ENCODE assay signal across 8 cellular contexts in genomic region chr11:64743591-64744543, GRCh38. TPM values are rescaled to one million over a fixed set of nuclear protein-coding genes. Genes with fewer than 3 reads are reported as not detected.
DNase-seq lines count a peak whose midpoint lies in the region; ATAC-seq and TF ChIP-seq lines count a peak whose summit lies in the region.

RASGRP2 (minus strand) TSS chr11:64744142; CDS start chr11:64742866, 1,276 bp downstream.

- ATAC-seq in Panc1: peak; percentile 64

- H2AFZ ChIP-seq in osteoblast (ENCODE audit: low read length): no peak within 1 kb of the TSS

- WGBS in thymus: under 1% methylated on average over 57 of the region's 57 CpGs

- in situ Hi-C loops in Panc1 (cut with HindIII; ENCODE audit: low pct_unique_long_range_greater_than_20kb, low sequenced_read_pairs): no loop called here

- POLR2A ChIA-PET in Panc1 (lab: Charles Lee): no interaction called here

- TF ChIP-seq CTCF in Panc1 (IDR thresholded peaks at IDR 0.05) (peak; percentile 84), osteoblast (IDR thresholded peaks at IDR 0.05; ENCODE audit: extremely low read depth, low read depth, low read length) (peak; percentile 49)

- no TSS peak for BruUV-seq in Panc1 (replicated peaks; lab: Mats Ljungman, UMichigan)

- no peaks in the 10 kb centered on the region; the same call in 1 of the 2 replicates for H3K36me3 ChIP-seq in Panc1 (ENCODE audit: control insufficient read depth, insufficient read depth, low read length)
- no peaks in the 10 kb centered on the region for H3K36me3 ChIP-seq in osteoblast (ENCODE audit: insufficient read depth, low read length)
- H3K36me3 ChIP-seq in thymus (ENCODE audit: control insufficient read depth, insufficient read depth): peaks cover 10% of the 10 kb centered on the region

- intact Hi-C loops in Panc1 (cut with micrococcal nuclease; ENCODE audit: unreplicated experiment): no loop called here

- H3K4me2 ChIP-seq in osteoblast (ENCODE audit: insufficient read depth, low read length): peak within 1 kb of the TSS; percentile 89

- H3K79me2 ChIP-seq in osteoblast (ENCODE audit: insufficient read depth, low read length): no peaks in the 10 kb centered on the region

- peak; percentile 12 for DNase-seq in NCI-H1694 treated with DMSO at 0.1 percent for 48 hours (lab: John Stamatoyannopoulos, UW)
- DNase-seq in NCI-H1694 (lab: John Stamatoyannopoulos, UW): no peak
- DNase-seq in Panc1 (ENCODE audit: low read depth, low spot score): no peak
- DNase-seq in activated effector memory CD4-positive, alpha-beta T cell treated with anti-CD3 and anti-CD28 coated beads, Interleukin-2, amount 50 U/mL, for 16 hours: peak; percentile 93
- DNase-seq in germinal center (ENCODE audit: low spot score): peak; percentile 67
- DNase-seq in osteoblast (ENCODE audit: insufficient read length, low spot score, missing footprints): peak; percentile 95
- DNase-seq in cortex of kidney (lab: John Stamatoyannopoulos, UW): no peak

- H3K27me3 ChIP-seq in Panc1 (ENCODE audit: control insufficient read depth, insufficient read depth, low read length) (no peaks in the 10 kb centered on the region), osteoblast (ENCODE audit: insufficient read depth, low read length) (peaks cover 56% of the 10 kb centered on the region), thymus (ENCODE audit: control insufficient read depth, insufficient read depth) (no peaks in the 10 kb centered on the region)

- H3K4me3 ChIP-seq in Panc1 (ENCODE audit: low read depth in 2 of 2, low read length in 2 of 2) (peak within 1 kb of the TSS; percentile 43 to 71), osteoblast (ENCODE audit: insufficient read depth, low read length) (peak within 1 kb of the TSS; percentile 69), thymus (ENCODE audit: low read length) (peak within 1 kb of the TSS; percentile 84)

- H3K4me1 ChIP-seq in Panc1 (ENCODE audit: control insufficient read depth, insufficient read depth, low read length) (peaks cover 13% of the 10 kb centered on the region), osteoblast (ENCODE audit: insufficient read depth, low read length) (peaks cover 10% of the 10 kb centered on the region), thymus (ENCODE audit: control insufficient read depth, insufficient read depth, low read length) (peaks cover 18% of the 10 kb centered on the region)

- H3K27ac ChIP-seq in Panc1 (ENCODE audit: low read length): peak within 1 kb of the TSS; percentile 68; the same call in 1 of the 2 replicates
- no peak within 1 kb of the TSS for H3K27ac ChIP-seq in osteoblast (ENCODE audit: low read depth, low read length)
- H3K27ac ChIP-seq in thymus (ENCODE audit: low read depth): peak within 1 kb of the TSS; percentile 98

- no peaks in the 10 kb centered on the region for H4K20me1 ChIP-seq in osteoblast (ENCODE audit: insufficient read depth, low read length)

- no peaks in the 10 kb centered on the region for H3K9me3 ChIP-seq in Panc1 (ENCODE audit: control insufficient read depth, insufficient read depth, low read depth, low read length)
- no peaks in the 10 kb centered on the region for H3K9me3 ChIP-seq in osteoblast (ENCODE audit: low read depth, low read length)
- no peaks in the 10 kb centered on the region for H3K9me3 ChIP-seq in thymus (ENCODE audit: control insufficient read depth)

- CTCF ChIA-PET in Panc1 (lab: Charles Lee): interaction anchor here (0.6 to 1.7 kb wide), 3 partner anchors 11 to 35 kb away, joined by 3 to 7 read pairs (median 4); partner anchors contain the start of genes PYGM and SF1

RNA-seq across cellular contexts. Expression of gene RASGRP2, which starts in this region (rescaled TPM):
- total RNA-seq in Panc1 (2021; ENCODE audit: unreplicated experiment) (3.7 TPM), osteoblast (0.29 TPM in 1 of 2 replicates, not detected in the other)
- 8.0 TPM for polyA plus RNA-seq in Panc1 (2012; ENCODE audit: insufficient read length)
- 227 TPM for polyA plus RNA-seq in thymus

Comparison
In these comparisons a context has a peak if more than half of its experiments do, and no peak if none do; other contexts are left out.
1. DNase-seq: peak in NCI-H1694 treated with DMSO at 0.1 percent for 48 hours (single experiment), activated effector memory CD4-positive, alpha-beta T cell treated with anti-CD3 and anti-CD28 coated beads, Interleukin-2, amount 50 U/mL, for 16 hours (single experiment) and germinal center (single experiment); none in NCI-H1694 (single experiment), Panc1 (single experiment) and cortex of kidney (single experiment).
2. Peak in DNase-seq, H3K4me3 ChIP-seq and H3K4me2 ChIP-seq in osteoblast; RNA of the gene not detected or under 1 TPM.
3. Peak in every context shown above with its lines, with median percentiles within 50 percentile points of each other: H3K4me3 ChIP-seq.